In genomic region chrX:44913656-44914531, GRCh38 we compare ENCODE assay signal across 11 cellular contexts. TPM values are rescaled to one million over a fixed set of nuclear protein-coding genes. Genes with fewer than 3 reads are reported as not detected.
DNase-seq lines count a peak whose midpoint lies in the region; ATAC-seq and TF ChIP-seq lines count a peak whose summit lies in the region.
"Had no signal": no experiment of that assay in that cellular context is flagged by ENCODE, and none has a peak within 500 bp of the region (broad histone marks: within the 10 kb centered on the region; RNA-seq: fewer than 3 reads in every experiment).

No MANE protein-coding gene starts in this region.

- TF ChIP-seq CTCF in mammary epithelial cell (conservative IDR thresholded peaks at IDR 0.05 in 1 of 2, IDR thresholded peaks at IDR 0.05 in 1 of 2; ENCODE audit: extremely low read depth in 1 of 2, insufficient read depth in 1 of 2, low read depth in 1 of 2, low read length in 2 of 2) (no peak), omental fat pad (IDR thresholded peaks at IDR 0.05) (no peak)

- no peaks in the 10 kb centered on the region for H3K9me3 ChIP-seq in mammary epithelial cell (replicated peaks; ENCODE audit: insufficient read depth, low read length)
- H3K9me3 ChIP-seq: ascending aorta had no signal

- H3K4me3 Mint-ChIP-seq in stimulated activated naive CD8-positive, alpha-beta T cell treated with anti-CD3 and anti-CD28 coated beads, Interleukin-15, Interleukin-2, amounts not matched to agents 100 ng/mL and 50 ng/mL, for 24 hours: no peak overlapping the region

- H4K20me1 ChIP-seq in mammary epithelial cell (ENCODE audit: insufficient read depth, low read length): no peaks in the 10 kb centered on the region

- no peak for ATAC-seq in stimulated activated naive CD8-positive, alpha-beta T cell treated with anti-CD3 and anti-CD28 coated beads, Interleukin-15, Interleukin-2, amounts not matched to agents 100 U/mL and 50 U/mL, for 24 hours
- ATAC-seq in HG02885 (IDR thresholded peaks at IDR 0.05; ENCODE audit: poor library complexity, unreplicated experiment): peak; percentile 14
- ATAC-seq in omental fat pad (ENCODE audit: low FRiP score): no peak

- H3K9me3 Mint-ChIP-seq in stimulated activated naive CD8-positive, alpha-beta T cell treated with anti-CD3 and anti-CD28 coated beads, Interleukin-15, Interleukin-2, amounts not matched to agents 100 ng/mL and 50 ng/mL, for 24 hours: no peaks in the 10 kb centered on the region

- peaks cover 12% of the 10 kb centered on the region for H3K4me1 ChIP-seq in mammary epithelial cell (ENCODE audit: insufficient read depth, low read length)

- no peak overlapping the region for H2AFZ ChIP-seq in mammary epithelial cell (ENCODE audit: low read depth, low read length)

- dilution Hi-C loops in mammary epithelial cell (cut with HindIII; ENCODE audit: low sequenced_read_pairs): no loop called here

- no peaks in the 10 kb centered on the region for H3K36me3 Mint-ChIP-seq in stimulated activated naive CD8-positive, alpha-beta T cell treated with anti-CD3 and anti-CD28 coated beads, Interleukin-15, Interleukin-2, amounts not matched to agents 100 ng/mL and 50 ng/mL, for 24 hours (ENCODE audit: low read depth)

- H3K9ac ChIP-seq in mammary epithelial cell (ENCODE audit: insufficient read depth, low read length): no peak overlapping the region

- H3K4me1 Mint-ChIP-seq in stimulated activated naive CD8-positive, alpha-beta T cell treated with anti-CD3 and anti-CD28 coated beads, Interleukin-15, Interleukin-2, amounts not matched to agents 100 ng/mL and 50 ng/mL, for 24 hours (ENCODE audit: low read depth): peaks cover 42% of the 10 kb centered on the region

- no peak for DNase-seq in stimulated activated naive CD8-positive, alpha-beta T cell treated with anti-CD3 and anti-CD28 coated beads, Interleukin-15, Interleukin-2, amounts not matched to agents 100 U/mL and 50 U/mL, for 24 hours
- DNase-seq in mammary epithelial cell: peak; percentile 59
- DNase-seq in NCI-H526 (lab: John Stamatoyannopoulos, UW): no peak
- DNase-seq in omental fat pad (ENCODE audit: low spot score): no peak
- DNase-seq in NCI-H510A treated with DMSO at 0.1 percent for 48 hours (lab: John Stamatoyannopoulos, UW): no peak
- DNase-seq in COLO829 (ENCODE audit: low spot score): no peak
- DNase-seq: activated CD8-positive, alpha-beta memory T cell treated with anti-CD3 and anti-CD28 coated beads for 24 hours; NCI-H1105 had no signal

- intact Hi-C loops in mammary epithelial cell (cut with micrococcal nuclease): no loop called here

- H3K79me2 ChIP-seq in mammary epithelial cell (ENCODE audit: insufficient read depth, low read length): peaks cover 87% of the 10 kb centered on the region

- WGBS in mammary epithelial cell (ENCODE audit: low coverage, missing lambda C conversion rate): 97% methylated on average over 9 of the region's 9 CpGs

- no peak overlapping the region for H3K27ac ChIP-seq in mammary epithelial cell (ENCODE audit: insufficient read depth, low read depth, low read length)
- H3K27ac ChIP-seq: ascending aorta had no signal

- CTCF ChIA-PET in mammary epithelial cell (lab: Charles Lee; ENCODE audit: low non-redundant PET): no interaction called here

- in situ Hi-C loops in mammary epithelial cell (cut with MboI; ENCODE audit: low sequenced_read_pairs in 2 of 2): no loop called here

- H3K4me3 ChIP-seq in mammary epithelial cell (replicated peaks in 1 of 3; ENCODE audit: insufficient read depth in 1 of 3, low read depth in 2 of 3, low read length in 3 of 3): no peak overlapping the region

- H3K4me2 ChIP-seq in mammary epithelial cell (ENCODE audit: insufficient read depth, low read depth, low read length): no peak overlapping the region

- no TSS peak for BruUV-seq in mammary epithelial cell (replicated peaks; lab: Mats Ljungman, UMichigan)

- no peaks in the 10 kb centered on the region for H3K27me3 Mint-ChIP-seq in stimulated activated naive CD8-positive, alpha-beta T cell treated with anti-CD3 and anti-CD28 coated beads, Interleukin-15, Interleukin-2, amounts not matched to agents 100 ng/mL and 50 ng/mL, for 24 hours

- peak overlapping the region; percentile 79 for H3K27ac Mint-ChIP-seq in stimulated activated naive CD8-positive, alpha-beta T cell treated with anti-CD3 and anti-CD28 coated beads, Interleukin-15, Interleukin-2, amounts not matched to agents 100 ng/mL and 50 ng/mL, for 24 hours

- H3K36me3 ChIP-seq in mammary epithelial cell (ENCODE audit: insufficient read depth, low read length): no peaks in the 10 kb centered on the region
- H3K36me3 ChIP-seq: ascending aorta had no signal

- H3K27me3 ChIP-seq in mammary epithelial cell (ENCODE audit: insufficient read depth, low read length): no peaks in the 10 kb centered on the region
- H3K27me3 ChIP-seq: ascending aorta had no signal

RNA-seq across cellular contexts. Expression of gene KDM6A, which starts 40.9 kb away (rescaled TPM):
- total RNA-seq in mammary epithelial cell (10 to 100 TPM; 45.4 to 46.8 TPM), omental fat pad (10 to 100 TPM; 24.4 to 41.3 (median 29.9) TPM)
- 18.9 TPM for polyA plus RNA-seq in mammary epithelial cell
- polyA minus RNA-seq in mammary epithelial cell: 47.4 TPM
